ENCODE assay signal across 21 cellular contexts in genomic region chr20:53020376-53020775, GRCh38.
"Had no signal": no experiment of that assay in that cellular context is flagged by ENCODE, and none has a peak within 500 bp of the region (broad histone marks: within the 10 kb centered on the region; RNA-seq: fewer than 3 reads in every experiment).

No MANE protein-coding gene starts in this region.

- H3K27ac Mint-ChIP-seq: activated naive CD8-positive, alpha-beta T cell treated with anti-CD3 and anti-CD28 coated beads for 36 hours; activated T-helper 2 cell treated with anti-CD3 and anti-CD28 coated beads, Interferon-gamma antibody, Interleukin-2, Interleukin-4, amounts not matched to agents 10 μg/mL and 5 μg/mL and 100 μg/mL, durations not matched to agents 14 hours and 24 hours and 36 hours; endodermal cell; mesothelial cell of epicardium; stimulated activated naive CD8-positive, alpha-beta T cell treated with anti-CD3 and anti-CD28 coated beads, Interleukin-15, amount 100 ng/mL, for 72 hours; T-helper 2 cell treated with Interferon-gamma antibody and Interleukin-4, amounts not matched to agents 5 μg/mL and 100 μg/mL, for 36 hours; WTC11 had no signal

- DNase-seq: activated CD4-positive, alpha-beta T cell treated with anti-CD3 and anti-CD28 coated beads for 48 hours; activated CD8-positive, alpha-beta memory T cell treated with anti-CD3 and anti-CD28 coated beads for 24 hours; activated CD8-positive, alpha-beta memory T cell treated with anti-CD3 and anti-CD28 coated beads, Interleukin-2, amount 50 U/mL, for 48 hours; activated naive CD8-positive, alpha-beta T cell treated with anti-CD3 and anti-CD28 coated beads for 36 hours; amniotic stem cell; caudate nucleus; colonic mucosa; endodermal cell; foreskin keratinocyte; nucleus accumbens; stimulated activated CD4-positive, alpha-beta T cell treated with anti-CD3 and anti-CD28 coated beads, Interleukin-4, amount 100 ng/mL, for 1 hour; stimulated activated naive CD8-positive, alpha-beta T cell treated with anti-CD3 and anti-CD28 coated beads, Interleukin-15, amount 100 ng/mL, for 72 hours; transverse colon; uterus had no signal

- H3K9me3 ChIP-seq: colonic mucosa, suprapubic skin, transverse colon, uterus had no signal

- H3K4me3 Mint-ChIP-seq: activated naive CD8-positive, alpha-beta T cell treated with anti-CD3 and anti-CD28 coated beads for 36 hours; endodermal cell; mesothelial cell of epicardium; nephron; stimulated activated naive CD8-positive, alpha-beta T cell treated with anti-CD3 and anti-CD28 coated beads, Interleukin-15, amount 100 ng/mL, for 72 hours; T-helper 2 cell treated with Interferon-gamma antibody and Interleukin-4, amounts not matched to agents 5 μg/mL and 100 μg/mL, for 36 hours; WTC11 had no signal

- H3K9me3 Mint-ChIP-seq: activated T-helper 2 cell treated with anti-CD3 and anti-CD28 coated beads, Interferon-gamma antibody, Interleukin-2, Interleukin-4, amounts not matched to agents 10 μg/mL and 5 μg/mL and 100 μg/mL, durations not matched to agents 14 hours and 24 hours and 36 hours; endodermal cell; mesothelial cell of epicardium had no signal

- H3K36me3 Mint-ChIP-seq: activated naive CD8-positive, alpha-beta T cell treated with anti-CD3 and anti-CD28 coated beads for 36 hours; WTC11 had no signal

- H3K27me3 Mint-ChIP-seq: activated naive CD8-positive, alpha-beta T cell treated with anti-CD3 and anti-CD28 coated beads for 36 hours; stimulated activated naive CD8-positive, alpha-beta T cell treated with anti-CD3 and anti-CD28 coated beads, Interleukin-15, amount 100 ng/mL, for 72 hours had no signal

- ATAC-seq: foreskin keratinocyte; sciatic nerve; stimulated activated naive CD8-positive, alpha-beta T cell treated with anti-CD3 and anti-CD28 coated beads, Interleukin-15, amount 100 ng/mL, for 72 hours; WTC11 had no signal

- H3K4me1 Mint-ChIP-seq: endodermal cell, WTC11 had no signal
